8 cellular contexts compared by ENCODE assay signal in genomic region chr17:63932008-63932561, GRCh38. TPM values are rescaled to one million over a fixed set of nuclear protein-coding genes. Genes with fewer than 3 reads are reported as not detected.
DNase-seq lines count a peak whose midpoint lies in the region; ATAC-seq, FAIRE-seq and TF ChIP-seq lines count a peak whose summit lies in the region.

Gene CD79B, minus strand, starts transcription at chr17:63932331. Its CDS starts 70 bp downstream, at chr17:63932261.

- H2AFZ ChIP-seq in GM23338 (peak within 1 kb of the TSS; percentile 84), OCI-LY7 (ENCODE audit: low read length) (no peak within 1 kb of the TSS), endothelial cell of umbilical vein (ENCODE audit: low read depth, low read length) (peak within 1 kb of the TSS; percentile 34)

- no peaks in the 10 kb centered on the region for H3K9me2 ChIP-seq in GM23338 (ENCODE audit: insufficient read depth)
- no peaks in the 10 kb centered on the region for H3K9me2 ChIP-seq in OCI-LY7 (ENCODE audit: insufficient read depth, low read length)

- BruUV-seq in OCI-LY7 (replicated peaks; lab: Mats Ljungman, UMichigan) (no TSS peak), endothelial cell of umbilical vein (replicated peaks; lab: Mats Ljungman, UMichigan) (no TSS peak)

- H3K27me3 ChIP-seq in GM23338 (ENCODE audit: insufficient read depth) (no peaks in the 10 kb centered on the region), endothelial cell of umbilical vein (ENCODE audit: control insufficient read depth in 2 of 2, insufficient read depth in 2 of 2, low read length in 2 of 2) (no peaks in the 10 kb centered on the region), endodermal cell (ENCODE audit: control insufficient read depth, insufficient read depth, low read length, poor library complexity, severe bottlenecking) (no peaks in the 10 kb centered on the region)

- intact Hi-C loops in OCI-LY7 (cut with micrococcal nuclease; ENCODE audit: unreplicated experiment) (loop anchor here (1.0 to 5.0 kb wide), 3 partner anchors 14 to 235 kb away; partner anchors contain the start of gene ICAM2), endothelial cell of umbilical vein (cut with micrococcal nuclease) (no loop called here)

- no peak within 1 kb of the TSS for H3K9ac ChIP-seq in endothelial cell of umbilical vein (replicated peaks; ENCODE audit: extremely low read depth, insufficient read depth, low read length)
- H3K9ac ChIP-seq in endodermal cell (ENCODE audit: extremely low read depth, low read length, poor library complexity, severe bottlenecking) = no peak within 1 kb of the TSS

- no peaks in the 10 kb centered on the region for H3K9me3 Mint-ChIP-seq in GM23338
- no peaks in the 10 kb centered on the region for H3K9me3 Mint-ChIP-seq in stimulated activated naive CD8-positive, alpha-beta T cell treated with anti-CD3 and anti-CD28 coated beads, Interleukin-15, Interleukin-2, amounts not matched to agents 100 ng/mL and 50 ng/mL, for 24 hours
- H3K9me3 Mint-ChIP-seq in type B pancreatic cell = no peaks in the 10 kb centered on the region
- no peaks in the 10 kb centered on the region for H3K9me3 Mint-ChIP-seq in endodermal cell

- dilution Hi-C loops in endothelial cell of umbilical vein (cut with MboI; ENCODE audit: extremely low pct_ligation_motif_present, low sequenced_read_pairs) = no loop called here

- peaks cover 8% of the 10 kb centered on the region for H3K27me3 Mint-ChIP-seq in GM23338 (ENCODE audit: insufficient read depth, low read depth, poor library complexity)
- H3K27me3 Mint-ChIP-seq in stimulated activated naive CD8-positive, alpha-beta T cell treated with anti-CD3 and anti-CD28 coated beads, Interleukin-15, Interleukin-2, amounts not matched to agents 100 ng/mL and 50 ng/mL, for 24 hours = no peaks in the 10 kb centered on the region
- H3K27me3 Mint-ChIP-seq in type B pancreatic cell = no peaks in the 10 kb centered on the region
- no peaks in the 10 kb centered on the region for H3K27me3 Mint-ChIP-seq in endodermal cell (ENCODE audit: insufficient read depth)

- H3K27ac ChIP-seq in GM23338 (ENCODE audit: low read depth) (no peak within 1 kb of the TSS), OCI-LY7 (ENCODE audit: low read depth, low read length, poor library complexity, severe bottlenecking) (peak within 1 kb of the TSS; percentile 99), endothelial cell of umbilical vein (ENCODE audit: insufficient read depth, low read depth, low read length) (no peak within 1 kb of the TSS), endodermal cell (ENCODE audit: low read depth, low read length) (no peak within 1 kb of the TSS)

- TF ChIP-seq CTCF in GM23338 (conservative IDR thresholded peaks at IDR 0.05; ENCODE audit: low read depth in 2 of 2) (no peak), OCI-LY7 (conservative IDR thresholded peaks at IDR 0.05; ENCODE audit: low read length) (no peak), endothelial cell of umbilical vein (IDR thresholded peaks at IDR 0.05; ENCODE audit: extremely low read depth in 1 of 2, insufficient read depth in 1 of 2, low read depth in 1 of 2, low read length in 2 of 2) (no peak), type B pancreatic cell (conservative IDR thresholded peaks at IDR 0.05) (no peak), endodermal cell (conservative IDR thresholded peaks at IDR 0.05) (no peak)

- peak within 1 kb of the TSS; percentile 64; the same call in 1 of the 2 replicates for H3K4me2 ChIP-seq in GM23338
- H3K4me2 ChIP-seq in OCI-LY7 (ENCODE audit: low read length) = peak within 1 kb of the TSS; percentile 95
- no peak within 1 kb of the TSS for H3K4me2 ChIP-seq in endothelial cell of umbilical vein (ENCODE audit: insufficient read depth, low read length)

- H3K36me3 ChIP-seq in GM23338 (ENCODE audit: insufficient read depth) = no peaks in the 10 kb centered on the region
- H3K36me3 ChIP-seq in OCI-LY7 (ENCODE audit: insufficient read depth, low read length) = peaks cover 46% of the 10 kb centered on the region
- H3K36me3 ChIP-seq in endothelial cell of umbilical vein (ENCODE audit: control insufficient read depth in 2 of 2, extremely low read depth in 1 of 2, insufficient read depth in 2 of 2, low read length in 2 of 2) = no peaks in the 10 kb centered on the region
- H3K36me3 ChIP-seq in endodermal cell (ENCODE audit: control insufficient read depth, insufficient read depth, low read length) = no peaks in the 10 kb centered on the region

- H3F3A ChIP-seq in GM23338 (replicated peaks; ENCODE audit: low read depth) = no peaks in the 10 kb centered on the region

- H3K9me3 ChIP-seq in OCI-LY7 (ENCODE audit: low read length) (no peaks in the 10 kb centered on the region), endothelial cell of umbilical vein (replicated peaks; ENCODE audit: control insufficient read depth, insufficient read depth, low read length) (no peaks in the 10 kb centered on the region), endodermal cell (ENCODE audit: control insufficient read depth, low read length) (no peaks in the 10 kb centered on the region)

- H3K27ac Mint-ChIP-seq in GM23338 (no peak within 1 kb of the TSS), type B pancreatic cell (no peak within 1 kb of the TSS), endodermal cell (no peak within 1 kb of the TSS)
- peak within 1 kb of the TSS; percentile 96 for H3K27ac Mint-ChIP-seq in stimulated activated naive CD8-positive, alpha-beta T cell treated with anti-CD3 and anti-CD28 coated beads, Interleukin-15, Interleukin-2, amounts not matched to agents 100 ng/mL and 50 ng/mL, for 24 hours

- H3K9me1 ChIP-seq in endothelial cell of umbilical vein (replicated peaks; ENCODE audit: control insufficient read depth, extremely low read depth, insufficient read depth, low read length) = no peaks in the 10 kb centered on the region

- H3K4me3 Mint-ChIP-seq in GM23338 (no peak within 1 kb of the TSS; the same call in 2 of the 3 replicates), type B pancreatic cell (no peak within 1 kb of the TSS), endodermal cell (no peak within 1 kb of the TSS)
- peak within 1 kb of the TSS; percentile 93 for H3K4me3 Mint-ChIP-seq in stimulated activated naive CD8-positive, alpha-beta T cell treated with anti-CD3 and anti-CD28 coated beads, Interleukin-15, Interleukin-2, amounts not matched to agents 100 ng/mL and 50 ng/mL, for 24 hours

- WGBS in endodermal cell (ENCODE audit: insufficient coverage in 1 of 2, insufficient read length in 1 of 2), 2 experiments = 77 to 81% methylated on average over 15 to 19 of the region's 19 CpGs

- CTCF ChIA-PET in OCI-LY7 (lab: Charles Lee; ENCODE audit: unreplicated experiment) (interaction anchor here (0.6 to 3.3 kb wide), 2 partner anchors 13 to 14 kb away, joined by 3 to 21 read pairs; partner anchors contain the start of gene GH1), endothelial cell of umbilical vein (lab: Charles Lee) (interaction anchor here (0.6 to 3.4 kb wide), 3 partner anchors 13 to 59 kb away, joined by 3 to 22 read pairs (median 4); no protein-coding TSS in a partner anchor)

- peaks cover 14% of the 10 kb centered on the region; the same call in 1 of the 2 replicates for H3K4me1 ChIP-seq in GM23338 (ENCODE audit: insufficient read depth)
- H3K4me1 ChIP-seq in OCI-LY7 (ENCODE audit: insufficient read depth, low read length, poor library complexity, severe bottlenecking) = peaks cover 73% of the 10 kb centered on the region
- peaks cover 4% of the 10 kb centered on the region for H3K4me1 ChIP-seq in endothelial cell of umbilical vein (ENCODE audit: control insufficient read depth, extremely low read depth, insufficient read depth, low read length)
- no peaks in the 10 kb centered on the region for H3K4me1 ChIP-seq in endodermal cell (ENCODE audit: control insufficient read depth, insufficient read depth, low read length)

- H3K79me2 ChIP-seq in GM23338 (replicated peaks; ENCODE audit: insufficient read depth) = no peaks in the 10 kb centered on the region
- H3K79me2 ChIP-seq in OCI-LY7 (ENCODE audit: insufficient read depth, low read depth, low read length) = peaks cover 50% of the 10 kb centered on the region
- no peaks in the 10 kb centered on the region for H3K79me2 ChIP-seq in endothelial cell of umbilical vein (ENCODE audit: control insufficient read depth, insufficient read depth, low read length)

- POLR2A ChIA-PET in OCI-LY7 (lab: Charles Lee) = interaction anchor here (1.0 to 2.4 kb wide), 6 partner anchors 10 to 142 kb away, joined by 4 to 19 read pairs (median 8); partner anchors contain the start of gene ICAM2
- POLR2A ChIA-PET in endothelial cell of umbilical vein (lab: Charles Lee) = no interaction called here

- H3K36me3 Mint-ChIP-seq in GM23338 (ENCODE audit: low read depth) = no peaks in the 10 kb centered on the region
- no peaks in the 10 kb centered on the region for H3K36me3 Mint-ChIP-seq in stimulated activated naive CD8-positive, alpha-beta T cell treated with anti-CD3 and anti-CD28 coated beads, Interleukin-15, Interleukin-2, amounts not matched to agents 100 ng/mL and 50 ng/mL, for 24 hours (ENCODE audit: low read depth)
- H3K36me3 Mint-ChIP-seq in type B pancreatic cell = no peaks in the 10 kb centered on the region
- H3K36me3 Mint-ChIP-seq in endodermal cell (ENCODE audit: low read depth) = no peaks in the 10 kb centered on the region

- ATAC-seq in GM23338 = peak; percentile 12

- FAIRE-seq in endothelial cell of umbilical vein (lab: Jason Lieb, UNC) = no peak

- H3K4me1 Mint-ChIP-seq in GM23338 = peaks cover 13% of the 10 kb centered on the region
- H3K4me1 Mint-ChIP-seq in stimulated activated naive CD8-positive, alpha-beta T cell treated with anti-CD3 and anti-CD28 coated beads, Interleukin-15, Interleukin-2, amounts not matched to agents 100 ng/mL and 50 ng/mL, for 24 hours (ENCODE audit: low read depth) = peaks cover 28% of the 10 kb centered on the region
- no peaks in the 10 kb centered on the region for H3K4me1 Mint-ChIP-seq in type B pancreatic cell (ENCODE audit: unreplicated experiment)
- H3K4me1 Mint-ChIP-seq in endodermal cell = no peaks in the 10 kb centered on the region

- H4K20me1 ChIP-seq in GM23338 (replicated peaks; ENCODE audit: insufficient read depth) (no peaks in the 10 kb centered on the region), OCI-LY7 (ENCODE audit: insufficient read depth, low read length) (peaks cover 17% of the 10 kb centered on the region), endothelial cell of umbilical vein (replicated peaks; ENCODE audit: control insufficient read depth, extremely low read depth, insufficient read depth, low read length) (no peaks in the 10 kb centered on the region)

- TF ChIP-seq POLR2A in GM15510 (IDR thresholded peaks at IDR 0.05; ENCODE audit: borderline replicate concordance, extremely low read depth, insufficient read length) = peak; percentile 90
- no peak for TF ChIP-seq POLR2A in endothelial cell of umbilical vein (IDR thresholded peaks at IDR 0.05; ENCODE audit: low read depth, low read length)

- DNase-seq in GM23338 (ENCODE audit: low spot score) (no peak), OCI-LY7 (ENCODE audit: low spot score) (peak; percentile 93), endothelial cell of umbilical vein (ENCODE audit: low read depth, low spot score) (no peak), cerebellum (ENCODE audit: low spot score) (no peak), type B pancreatic cell (ENCODE audit: extremely low spot score, unreplicated experiment) (no peak), endodermal cell (no peak)

- H3K4me3 ChIP-seq in GM23338 = no peak within 1 kb of the TSS
- peak within 1 kb of the TSS; percentile 98 for H3K4me3 ChIP-seq in OCI-LY7 (ENCODE audit: low read depth, low read length, poor library complexity, severe bottlenecking)
- no peak within 1 kb of the TSS for H3K4me3 ChIP-seq in endothelial cell of umbilical vein (replicated peaks in 1 of 3; ENCODE audit: insufficient read depth in 1 of 3, low read depth in 1 of 3, low read length in 3 of 3)
- H3K4me3 ChIP-seq in endodermal cell (ENCODE audit: low read length) = no peak within 1 kb of the TSS

RNA-seq across cellular contexts. Expression of gene CD79B, which starts in this region (rescaled TPM):
- 1.3 and 3.0 TPM in 2 replicates for total RNA-seq in GM23338 (2014; rRNA removed; shearing (Covaris generic))
- polyA plus RNA-seq in GM23338 (2016; fragmentation: Nextera tagmentation; extraction: Ambion mirVana) (1.5 and 2.5 TPM in 2 replicates), endothelial cell of umbilical vein (2.2 and 3.9 TPM in 2 replicates)
- total RNA-seq in OCI-LY7 (2014; rRNA removed; shearing (Covaris generic)) = 743 and 751 TPM in 2 replicates
- total RNA-seq in OCI-LY7 (2022) (457 and 479 TPM in 2 replicates), endothelial cell of umbilical vein (0.60 and 2.1 TPM in 2 replicates), cerebellum (not detected), type B pancreatic cell (ENCODE audit: low replicate concordance) (not detected in 2 replicates), endodermal cell (under 1 TPM; 0.35 to 0.44 TPM)
- 2.5 and 2.7 TPM in 2 replicates for polyA plus RNA-seq in endothelial cell of umbilical vein (2011; cell fraction: cytosol; rRNA removed)
- 0.41 and 0.67 TPM in 2 replicates for polyA plus RNA-seq in endothelial cell of umbilical vein (2011; cell fraction: nucleus; rRNA removed)
- 2.3 and 2.7 TPM in 2 replicates for polyA plus RNA-seq in endothelial cell of umbilical vein (2012)
- polyA minus RNA-seq in endothelial cell of umbilical vein = 0.29 and 1.9 TPM in 2 replicates
- not detected for polyA minus RNA-seq in endothelial cell of umbilical vein (2011; cell fraction: cytosol; rRNA and poly(A)+ RNA removed)
- 0.34 TPM in 1 of 2 replicates, not detected in the other for polyA minus RNA-seq in endothelial cell of umbilical vein (2011; cell fraction: nucleus; rRNA and poly(A)+ RNA removed)
- 0.61 TPM for polyA plus RNA-seq in endodermal cell (2013, experiment 1 of 2)
- polyA plus RNA-seq in endodermal cell (2013, experiment 2 of 2) = 0.99 TPM

Comparison
In these comparisons a context has a peak if more than half of its experiments do, and no peak if none do; other contexts are left out.
1. RNA of gene CD79B (total RNA-seq): 457 to 751 TPM in OCI-LY7; 0.60 to 2.1 TPM in endothelial cell of umbilical vein, 1.3 to 3.0 TPM in GM23338, 0.35 to 0.44 TPM in endodermal cell, not detected in cerebellum (single experiment) and not detected in type B pancreatic cell; every median in the first group is over 100 times any median in the second.